8 cellular contexts compared by ENCODE assay signal in genomic region chr14:76844223-76844622, GRCh38. TPM values are rescaled to one million over a fixed set of nuclear protein-coding genes. Genes with fewer than 3 reads are reported as not detected.
DNase-seq lines count a peak whose midpoint lies in the region; ATAC-seq and TF ChIP-seq lines count a peak whose summit lies in the region.

No MANE protein-coding gene starts in this region.

- BruUV-seq in A673 (replicated peaks; lab: Mats Ljungman, UMichigan), result no TSS peak

- H3K27me3 ChIP-seq in A673 (replicated peaks; ENCODE audit: insufficient read depth, low read depth, low read length, poor library complexity), result peaks cover 8% of the 10 kb centered on the region

- H3K36me3 ChIP-seq in A673 (ENCODE audit: insufficient read depth, low read length, poor library complexity, severe bottlenecking), result no peaks in the 10 kb centered on the region

- no peaks in the 10 kb centered on the region for H3K9me3 ChIP-seq in A673 (ENCODE audit: low read depth, low read length, poor library complexity, severe bottlenecking)

- H3K4me3 ChIP-seq in A673 (ENCODE audit: low read depth, low read length, poor library complexity, severe bottlenecking) (no peak overlapping the region), fibroblast of pulmonary artery (replicated peaks; ENCODE audit: low read depth, low read length) (no peak overlapping the region)

- intact Hi-C loops in A673 (cut with micrococcal nuclease; ENCODE audit: unreplicated experiment), result no loop called here

- DNase-seq in A673 (ENCODE audit: low spot score) (peak; percentile 58), NCI-H146 treated with DMSO at 0.1 percent for 48 hours (lab: John Stamatoyannopoulos, UW; ENCODE audit: unreplicated experiment) (peak; percentile 38), fibroblast of pulmonary artery (ENCODE audit: low read depth) (peak; percentile 86), GM19238 (ENCODE audit: insufficient read length, low spot score) (no peak), AG08395 (ENCODE audit: low spot score) (no peak)
- DNase-seq in activated CD8-positive, alpha-beta memory T cell treated with anti-CD3 and anti-CD28 coated beads, Interleukin-2, amount 50 U/mL, for 4 hours, result peak; percentile 50
- DNase-seq in stimulated activated CD4-positive, alpha-beta T cell treated with anti-CD3 and anti-CD28 coated beads, Interleukin-12 subunit alpha, Interleukin-12 subunit beta, amount 100 ng/mL, for 24 hours (ENCODE audit: low read depth in 2 of 2), result peak; percentile 28 to 38

- TF ChIP-seq CTCF in A673 (conservative IDR thresholded peaks at IDR 0.05; ENCODE audit: low read depth, low read length), result no peak
- TF ChIP-seq CTCF in fibroblast of pulmonary artery (IDR thresholded peaks at IDR 0.05; ENCODE audit: low read length, missing control alignments), result peak; percentile 37

- H3K27ac ChIP-seq in A673 (ENCODE audit: low read depth, low read length, poor library complexity, severe bottlenecking), result no peak overlapping the region

- no peak for ATAC-seq in HG03354 (IDR thresholded peaks at IDR 0.05; ENCODE audit: poor library complexity, severe bottlenecking, unreplicated experiment)

- POLR2A ChIA-PET in A673 (lab: Charles Lee; ENCODE audit: low non-redundant PET), result no interaction called here

- CTCF ChIA-PET in A673 (lab: Charles Lee), result interaction anchor here (0.6 kb wide), 1 partner anchor 27 kb away, joined by 3 read pairs; no protein-coding TSS in a partner anchor

- H3K4me1 ChIP-seq in A673 (ENCODE audit: insufficient read depth, low read length, poor library complexity, severe bottlenecking), result no peaks in the 10 kb centered on the region

RNA-seq across cellular contexts. Expression of gene LRRC74A, which starts 18.0 kb away (rescaled TPM):
- total RNA-seq in A673 (2021), result not detected in 2 replicates

RNA-seq across cellular contexts. Expression of gene ANGEL1, which starts 31.5 kb away (rescaled TPM):
- 19.8 and 19.9 TPM in 2 replicates for total RNA-seq in A673 (2021)

Comparison
In these comparisons a context has a peak if more than half of its experiments do, and no peak if none do; other contexts are left out.
1. DNase-seq: peak in A673 (single experiment), NCI-H146 treated with DMSO at 0.1 percent for 48 hours (single experiment), activated CD8-positive, alpha-beta memory T cell treated with anti-CD3 and anti-CD28 coated beads, Interleukin-2, amount 50 U/mL, for 4 hours (single experiment), fibroblast of pulmonary artery (single experiment) and stimulated activated CD4-positive, alpha-beta T cell treated with anti-CD3 and anti-CD28 coated beads, Interleukin-12 subunit alpha, Interleukin-12 subunit beta, amount 100 ng/mL, for 24 hours (2 of 2); none in GM19238 (single experiment) and AG08395 (single experiment).